19 cellular contexts compared by ENCODE assay signal in the genomic region with DNA sequence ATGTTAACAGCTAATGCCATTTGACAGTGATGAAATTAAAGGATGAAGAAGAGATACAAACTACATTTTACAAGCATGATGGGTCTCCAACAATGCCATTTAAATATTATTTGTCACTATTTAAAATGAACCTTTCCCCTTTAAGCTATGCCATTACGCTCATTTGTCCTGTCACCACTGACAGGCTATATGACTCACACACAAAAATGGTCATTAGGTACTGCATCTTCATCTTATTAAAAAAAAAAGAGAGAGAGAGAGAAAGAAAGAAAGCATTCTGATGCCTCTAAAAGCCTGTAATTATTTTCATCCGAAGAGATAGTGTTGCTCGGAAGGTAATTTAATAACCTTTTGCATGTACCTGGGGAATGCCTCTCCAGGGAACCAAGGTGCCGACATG.
"Had no signal": no experiment of that assay in that cellular context is flagged by ENCODE, and none has a peak within 500 bp of the region (broad histone marks: within the 10 kb centered on the region; RNA-seq: fewer than 3 reads in every experiment).

No MANE protein-coding gene starts in this region.

- DNase-seq: activated B cell treated with CpG ODN at 0.5 μM for 24 hours; activated CD4-positive, alpha-beta memory T cell treated with anti-CD3 and anti-CD28 coated beads for 36 hours; activated CD4-positive, alpha-beta T cell treated with anti-CD3 and anti-CD28 coated beads for 4 hours; activated naive CD4-positive, alpha-beta T cell; activated naive CD8-positive, alpha-beta T cell treated with anti-CD3 and anti-CD28 coated beads, Interleukin-2, amount 10 ng/mL, durations not matched to agents 7 days and 5 days; body of pancreas; caudate nucleus; colonic mucosa; foreskin keratinocyte; head of caudate nucleus; kidney; retina; spleen; stimulated activated CD4-positive, alpha-beta T cell treated with anti-CD3 and anti-CD28 coated beads, Interleukin-4, amount 100 ng/mL, for 4 hours had no signal

- H3K4me1 Mint-ChIP-seq: activated naive CD8-positive, alpha-beta T cell treated with anti-CD3 and anti-CD28 coated beads, Interleukin-2, amount 10 ng/mL, durations not matched to agents 7 days and 5 days; stimulated activated memory B cell treated with anti-CD40 and anti-IgM and Interleukin-4, amounts not matched to agents 10 μg/mL and 1 μg/mL and 100 μg/mL, for 72 hours had no signal

- H3K9me3 Mint-ChIP-seq: activated B cell treated with CpG ODN at 0.5 μM for 24 hours; activated CD4-positive, alpha-beta memory T cell treated with anti-CD3 and anti-CD28 coated beads for 36 hours; activated naive CD8-positive, alpha-beta T cell treated with anti-CD3 and anti-CD28 coated beads, Interleukin-2, amount 10 ng/mL, durations not matched to agents 7 days and 5 days; activated T-helper 17 cell treated with anti-CD3 and anti-CD28 coated beads, Interleukin-2, amount 50 U/mL, for 72 hours; nephron; stimulated activated memory B cell treated with anti-CD40 and anti-IgM and Interleukin-4, amounts not matched to agents 10 μg/mL and 1 μg/mL and 100 μg/mL, for 72 hours; T-helper 2 cell treated with Interferon-gamma antibody and Interleukin-4, amounts not matched to agents 5 μg/mL and 100 μg/mL, for 36 hours had no signal

- H3K9me3 ChIP-seq: body of pancreas, colonic mucosa, spleen had no signal

- H3K4me3 Mint-ChIP-seq: activated B cell treated with CpG ODN at 0.5 μM for 24 hours; activated CD4-positive, alpha-beta memory T cell treated with anti-CD3 and anti-CD28 coated beads for 36 hours; activated naive CD8-positive, alpha-beta T cell treated with anti-CD3 and anti-CD28 coated beads, Interleukin-2, amount 10 ng/mL, durations not matched to agents 7 days and 5 days; activated T-helper 17 cell treated with anti-CD3 and anti-CD28 coated beads, Interleukin-2, amount 50 U/mL, for 72 hours; nephron; stimulated activated memory B cell treated with anti-CD40 and anti-IgM and Interleukin-4, amounts not matched to agents 10 μg/mL and 1 μg/mL and 100 μg/mL, for 72 hours; T-helper 2 cell treated with Interferon-gamma antibody and Interleukin-4, amounts not matched to agents 5 μg/mL and 100 μg/mL, for 36 hours had no signal

- H3K27ac Mint-ChIP-seq: activated B cell treated with CpG ODN at 0.5 μM for 24 hours; activated CD4-positive, alpha-beta memory T cell treated with anti-CD3 and anti-CD28 coated beads for 36 hours; activated naive CD8-positive, alpha-beta T cell treated with anti-CD3 and anti-CD28 coated beads, Interleukin-2, amount 10 ng/mL, durations not matched to agents 7 days and 5 days; activated T-helper 17 cell treated with anti-CD3 and anti-CD28 coated beads, Interleukin-2, amount 50 U/mL, for 72 hours; nephron; stimulated activated memory B cell treated with anti-CD40 and anti-IgM and Interleukin-4, amounts not matched to agents 10 μg/mL and 1 μg/mL and 100 μg/mL, for 72 hours; T-helper 2 cell treated with Interferon-gamma antibody and Interleukin-4, amounts not matched to agents 5 μg/mL and 100 μg/mL, for 36 hours had no signal

- H3K27me3 ChIP-seq: body of pancreas, colonic mucosa, spleen had no signal

- H3K4me1 ChIP-seq: body of pancreas, colonic mucosa, foreskin keratinocyte had no signal

- H3K4me3 ChIP-seq: body of pancreas, colonic mucosa, lung, spleen had no signal

- H3K27me3 Mint-ChIP-seq: activated B cell treated with CpG ODN at 0.5 μM for 24 hours; activated CD4-positive, alpha-beta memory T cell treated with anti-CD3 and anti-CD28 coated beads for 36 hours; activated naive CD8-positive, alpha-beta T cell treated with anti-CD3 and anti-CD28 coated beads, Interleukin-2, amount 10 ng/mL, durations not matched to agents 7 days and 5 days; activated T-helper 17 cell treated with anti-CD3 and anti-CD28 coated beads, Interleukin-2, amount 50 U/mL, for 72 hours; stimulated activated memory B cell treated with anti-CD40 and anti-IgM and Interleukin-4, amounts not matched to agents 10 μg/mL and 1 μg/mL and 100 μg/mL, for 72 hours had no signal

- H3K36me3 ChIP-seq: colonic mucosa, spleen had no signal
